19 cellular contexts compared by ENCODE assay signal in genomic region chr3:20288050-20288449, GRCh38.
A peak's percentile ranks its signal among the peaks of the same experiment; 100 is the strongest.
DNase-seq lines count a peak whose midpoint lies in the region; ATAC-seq, FAIRE-seq and TF ChIP-seq lines count a peak whose summit lies in the region.
"Had no signal": no experiment of that assay in that cellular context is flagged by ENCODE, and none has a peak within 500 bp of the region (broad histone marks: within the 10 kb centered on the region; RNA-seq: fewer than 3 reads in every experiment).

No MANE protein-coding gene starts in this region.

- CTCF ChIA-PET in H1 (lab: Charles Lee; ENCODE audit: partially characterized antibody): no interaction called here

- no peak overlapping the region for H4K91ac ChIP-seq in H1 (replicated peaks; ENCODE audit: insufficient read length, low read length)

- no peaks in the 10 kb centered on the region for H3F3A ChIP-seq in GM23338 (replicated peaks; ENCODE audit: low read depth)

- no peak for TF ChIP-seq CTCF in GM23338 (conservative IDR thresholded peaks at IDR 0.05; ENCODE audit: low read depth in 2 of 2)
- no peak for TF ChIP-seq CTCF in H1 (IDR thresholded peaks at IDR 0.05; ENCODE audit: control extremely low read depth in 1 of 3, insufficient read depth in 1 of 3, low read depth in 1 of 3, low read length in 3 of 3)
- TF ChIP-seq CTCF in stomach (IDR thresholded peaks at IDR 0.05): no peak

- H4K5ac ChIP-seq in H1 (ENCODE audit: insufficient read length, low read depth, low read length): no peak overlapping the region

- peaks cover 49% of the 10 kb centered on the region for H3K9me3 Mint-ChIP-seq in GM23338

- TF ChIP-seq RAD21 in H1 (IDR thresholded peaks at IDR 0.05 in 1 of 2, conservative IDR thresholded peaks at IDR 0.05 in 1 of 2; ENCODE audit: low read depth in 2 of 2, low read length in 2 of 2): no peak

- 0 out of 2 replicates have a peak overlapping the region, but pooled peaks have one; percentile 15 for H3K18ac ChIP-seq in H1 (ENCODE audit: extremely low read depth, low read length)

- no peak overlapping the region for H3K4me3 ChIP-seq in GM23338
- H3K4me3 ChIP-seq in HUES64 (ENCODE audit: low read length): no peak overlapping the region
- no peak overlapping the region for H3K4me3 ChIP-seq in H1 (ENCODE audit: extremely low read depth in 1 of 4, insufficient read depth in 2 of 4, low read depth in 3 of 4, low read length in 4 of 4)
- no peak overlapping the region for H3K4me3 ChIP-seq in stomach
- H3K4me3 ChIP-seq: BLaER1, HAP-1 had no signal

- H3K27ac Mint-ChIP-seq in GM23338: peak overlapping the region; percentile 73
- H3K27ac Mint-ChIP-seq: CD14-positive monocyte had no signal

- H2BK12ac ChIP-seq in H1 (ENCODE audit: low read depth, low read length): 0 out of 2 replicates have a peak overlapping the region, but pooled peaks have one; percentile 75

- no peak overlapping the region for H3K4ac ChIP-seq in H1 (replicated peaks; ENCODE audit: insufficient read length, low read depth, low read length)

- H2AK5ac ChIP-seq in H1 (ENCODE audit: low read depth, low read length): no peak overlapping the region

- DNase-seq in GM23338 (ENCODE audit: low spot score) (peak; percentile 56), H1 (ENCODE audit: low read depth in 1 of 2, low spot score in 2 of 2) (no peak), iPS DF 4.7 (ENCODE audit: extremely low read depth, low spot score) (peak; percentile 25), stomach (no peak), GM03348 (ENCODE audit: low spot score) (no peak), DMS 273 (lab: John Stamatoyannopoulos, UW; ENCODE audit: unreplicated experiment) (no peak)
- DNase-seq: 8988T; CD4-positive, alpha-beta memory T cell; DMS79 treated with DMSO at 0.1 percent for 48 hours; GOT3; KG1 had no signal

- no peak overlapping the region for H4K8ac ChIP-seq in H1 (ENCODE audit: extremely low read depth, insufficient read depth, low read length)

- H3K9me2 ChIP-seq in GM23338 (ENCODE audit: insufficient read depth): peaks cover 18% of the 10 kb centered on the region; the same call in 1 of the 2 replicates

- H3K56ac ChIP-seq in H1 (replicated peaks; ENCODE audit: insufficient read length, low read depth, low read length): no peak overlapping the region

- H3K23ac ChIP-seq in H1 (ENCODE audit: insufficient read length): no peak overlapping the region

- intact Hi-C loops in stomach (cut with DNase I; ENCODE audit: low total_unique reads): no loop called here

- H3K4me1 Mint-ChIP-seq in GM23338: peaks cover 7% of the 10 kb centered on the region
- H3K4me1 Mint-ChIP-seq: CD14-positive monocyte; CD4-positive, alpha-beta memory T cell; IgD-negative memory B cell had no signal

- H3K9ac ChIP-seq in HUES64 (ENCODE audit: low read depth, low read length) (no peak overlapping the region), H1 (replicated peaks in 1 of 4; ENCODE audit: extremely low read depth in 1 of 4, low read depth in 3 of 4, low read length in 3 of 4) (no peak overlapping the region)
- H3K9ac ChIP-seq: BLaER1 had no signal

- H2BK120ac ChIP-seq in H1 (replicated peaks; ENCODE audit: low read depth, low read length): no peak overlapping the region

- no peaks in the 10 kb centered on the region for H4K20me1 ChIP-seq in GM23338 (replicated peaks; ENCODE audit: insufficient read depth)
- H4K20me1 ChIP-seq in H1 (replicated peaks in 1 of 2; ENCODE audit: control insufficient read depth in 1 of 2, insufficient read depth in 2 of 2, low read length in 2 of 2): no peaks in the 10 kb centered on the region
- H4K20me1 ChIP-seq: BLaER1 had no signal

- no peaks in the 10 kb centered on the region for H3K4me1 ChIP-seq in GM23338 (ENCODE audit: insufficient read depth)
- 0 out of 2 replicates have a peak, but pooled peaks cover 9% of the 10 kb centered on the region for H3K4me1 ChIP-seq in HUES64 (ENCODE audit: insufficient read depth, low read length)
- H3K4me1 ChIP-seq in H1 (replicated peaks in 1 of 4; ENCODE audit: control insufficient read depth in 3 of 4, insufficient read depth in 4 of 4, low read length in 3 of 4): peaks cover 0 to 2% (median 0%) of the 10 kb centered on the region in 4 experiments; a peak in 1 of 7 replicates
- no peaks in the 10 kb centered on the region for H3K4me1 ChIP-seq in stomach
- H3K4me1 ChIP-seq: BLaER1 had no signal

- H2BK15ac ChIP-seq in H1 (ENCODE audit: low read length): no peak overlapping the region

- H3K23me2 ChIP-seq in H1 (ENCODE audit: low read depth, low read length): no peaks in the 10 kb centered on the region

- H3K27ac ChIP-seq in GM23338 (ENCODE audit: low read depth): peak overlapping the region; percentile 26; the same call in 1 of the 2 replicates
- H3K27ac ChIP-seq in HUES64 (ENCODE audit: low read depth, low read length): peak overlapping the region; percentile 86; the same call in 1 of the 2 replicates
- peak overlapping the region; percentile 49; the same call in 1 of the 2 replicates for H3K27ac ChIP-seq in H1 (ENCODE audit: low read depth, low read length)
- H3K27ac ChIP-seq in stomach: no peak overlapping the region
- H3K27ac ChIP-seq: BLaER1 had no signal

- ATAC-seq in GM23338 (peak; percentile 76), GM21381 (IDR thresholded peaks at IDR 0.05; ENCODE audit: unreplicated experiment) (no peak)
- ATAC-seq: HepG2 had no signal

- no peaks in the 10 kb centered on the region for H3K79me2 ChIP-seq in GM23338 (replicated peaks; ENCODE audit: insufficient read depth)
- H3K79me2 ChIP-seq in H1 (ENCODE audit: control insufficient read depth in 1 of 2, insufficient read depth in 2 of 2, low read length in 2 of 2): no peaks in the 10 kb centered on the region

- TF ChIP-seq POLR2A in H1 (IDR thresholded peaks at IDR 0.05; ENCODE audit: control extremely low read depth in 1 of 2, low read depth in 2 of 2, low read length in 2 of 2): no peak
- TF ChIP-seq POLR2A in stomach (IDR thresholded peaks at IDR 0.05): no peak

- peaks cover 5% of the 10 kb centered on the region for H3K27me3 Mint-ChIP-seq in GM23338 (ENCODE audit: insufficient read depth, low read depth, poor library complexity)
- H3K27me3 Mint-ChIP-seq: CD4-positive, alpha-beta memory T cell; IgD-negative memory B cell had no signal

- no peak for TF ChIP-seq EP300 in H1 (IDR thresholded peaks at IDR 0.05; ENCODE audit: borderline replicate concordance in 1 of 2, low read depth in 2 of 2, low read length in 2 of 2)
- TF ChIP-seq EP300 in stomach (IDR thresholded peaks at IDR 0.05): no peak

- H2AFZ ChIP-seq in GM23338: no peak overlapping the region
- H2AFZ ChIP-seq in H1 (ENCODE audit: low read length): no peak overlapping the region

- H3K27me3 ChIP-seq in GM23338 (ENCODE audit: insufficient read depth) (no peaks in the 10 kb centered on the region), HUES64 (ENCODE audit: insufficient read depth, low read length) (no peaks in the 10 kb centered on the region), H1 (replicated peaks in 1 of 4; ENCODE audit: control insufficient read depth in 3 of 4, extremely low read depth in 1 of 4, insufficient read depth in 3 of 4, low read length in 3 of 4) (no peaks in the 10 kb centered on the region), stomach (no peaks in the 10 kb centered on the region)
- H3K27me3 ChIP-seq: BLaER1 had no signal

- no peak overlapping the region for H3K4me3 Mint-ChIP-seq in GM23338
- H3K4me3 Mint-ChIP-seq: CD14-positive monocyte; CD4-positive, alpha-beta memory T cell; IgD-negative memory B cell had no signal

- peaks cover 17% of the 10 kb centered on the region; the same call in 1 of the 2 replicates for H3K36me3 ChIP-seq in GM23338 (ENCODE audit: insufficient read depth)
- H3K36me3 ChIP-seq in HUES64 (ENCODE audit: insufficient read depth, low read length): no peaks in the 10 kb centered on the region; the same call in 1 of the 2 replicates
- no peaks in the 10 kb centered on the region; a peak in 2 of 8 replicates for H3K36me3 ChIP-seq in H1 (ENCODE audit: control insufficient read depth in 2 of 4, insufficient read depth in 4 of 4, low read length in 3 of 4)
- no peaks in the 10 kb centered on the region for H3K36me3 ChIP-seq in stomach
- H3K36me3 ChIP-seq: BLaER1, HAP-1 had no signal

- no peak overlapping the region for H3K4me2 ChIP-seq in GM23338
- H3K4me2 ChIP-seq in H1 (ENCODE audit: insufficient read depth in 1 of 2, low read depth in 2 of 2, low read length in 2 of 2): no peak overlapping the region
- H3K4me2 ChIP-seq: BLaER1 had no signal

- H3K9me3 ChIP-seq in HUES64 (ENCODE audit: insufficient read depth, low read depth, low read length) (peaks cover 34% of the 10 kb centered on the region), H1 (ENCODE audit: insufficient read depth in 2 of 2, low read depth in 1 of 2, low read length in 1 of 2) (peaks cover 17 to 18% of the 10 kb centered on the region in 2 experiments), stomach (peaks cover 0 to 36% (median 15%) of the 10 kb centered on the region in 4 donors)
- H3K9me3 ChIP-seq: HAP-1 had no signal

- POLR2A ChIA-PET in H1 (lab: Charles Lee; ENCODE audit: partially characterized antibody): no interaction called here

- no peak for FAIRE-seq in H1 (lab: Jason Lieb, UNC)
- FAIRE-seq: GM12891, HepG2 had no signal

- H3K79me1 ChIP-seq in H1 (ENCODE audit: low read depth, low read length): no peaks in the 10 kb centered on the region

- peak overlapping the region; percentile 39; the same call in 1 of the 2 replicates for H2BK5ac ChIP-seq in H1 (ENCODE audit: low read depth, low read length)

- H3K36me3 Mint-ChIP-seq in GM23338 (ENCODE audit: low read depth): peaks cover 58% of the 10 kb centered on the region
- H3K36me3 Mint-ChIP-seq: CD14-positive monocyte had no signal

- no peak overlapping the region for H3K14ac ChIP-seq in H1 (ENCODE audit: insufficient read length)

- no peak overlapping the region for H2BK20ac ChIP-seq in H1 (ENCODE audit: low read length)

TF ChIP-seq in GM23338, 12 proteins besides CTCF, POLR2A, EP300 and RAD21 (continues in another document):
- TF ChIP-seq ZNF331 (CRISPR knock-in tag; IDR thresholded peaks at IDR 0.05; ENCODE audit: low read depth) (no peak; the same call in 1 of the 2 replicates), ZNF114 (CRISPR knock-in tag; IDR thresholded peaks at IDR 0.05) (peak; percentile 90)

TF ChIP-seq in H1, 55 proteins besides CTCF, POLR2A, EP300 and RAD21:
- TF ChIP-seq JUN (IDR thresholded peaks at IDR 0.05; ENCODE audit: low read depth, low read length): no peak
- TF ChIP-seq TCF12 (IDR thresholded peaks at IDR 0.05; ENCODE audit: low read depth, low read length): no peak
- no peak for TF ChIP-seq RNF2 (IDR thresholded peaks at IDR 0.05; ENCODE audit: borderline replicate concordance, low read depth, low read length, missing control alignments, poor library complexity, severe bottlenecking)
- TF ChIP-seq HDAC6 (IDR thresholded peaks at IDR 0.05; ENCODE audit: low read depth, low read length): no peak
- TF ChIP-seq CTBP2 (IDR thresholded peaks at IDR 0.05; ENCODE audit: borderline replicate concordance, insufficient read depth, insufficient read length, low read length): no peak
- TF ChIP-seq CREB1 (IDR thresholded peaks at IDR 0.05): no peak

Comparison
In these comparisons a context has a peak if more than half of its experiments do, and no peak if none do; other contexts are left out.
1. DNase-seq: peak in GM23338 (single experiment) and iPS DF 4.7 (single experiment); none in H1 (0 of 2), stomach (single experiment), GM03348 (single experiment) and DMS 273 (single experiment).
2. H3K27ac ChIP-seq: peak in GM23338 (single experiment), HUES64 (single experiment) and H1 (single experiment); none in stomach (0 of 5).